ENCODE assay signal across 8 cellular contexts in the genomic region with DNA sequence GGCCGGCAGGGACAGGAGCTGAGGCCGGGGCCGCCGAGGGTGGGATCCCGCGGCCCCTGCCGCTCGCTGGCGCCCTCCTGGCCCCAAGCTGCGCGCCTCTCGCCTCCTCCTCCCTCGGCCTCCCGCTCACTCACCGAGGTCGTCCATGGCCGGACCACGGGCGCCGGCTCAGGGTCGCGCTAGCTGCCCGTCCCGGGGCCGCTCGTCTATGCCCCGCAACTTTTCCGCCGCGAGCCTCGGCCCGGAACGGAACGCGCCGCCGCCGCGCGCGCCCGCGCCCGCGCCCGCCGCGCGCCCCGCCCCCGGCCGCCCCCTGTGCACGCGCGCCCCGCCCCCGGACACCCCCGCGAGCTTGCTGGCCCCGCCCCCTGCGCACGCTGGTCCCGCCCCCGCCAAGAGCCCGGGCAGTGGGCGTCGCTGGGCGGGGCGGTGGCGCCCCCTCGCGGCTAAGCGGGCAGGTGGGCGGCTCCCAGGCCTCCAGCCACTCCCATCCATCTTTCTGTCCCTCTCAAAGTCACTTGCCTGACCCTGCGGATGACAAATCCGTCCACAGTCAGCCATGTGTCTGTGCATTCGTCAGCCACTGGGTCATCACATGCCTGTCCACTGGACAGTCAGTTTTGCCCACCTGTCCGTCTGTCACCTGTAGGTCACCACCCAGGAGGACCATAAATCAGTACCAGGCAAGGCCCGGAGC. TPM values are rescaled to one million over a fixed set of nuclear protein-coding genes. Genes with fewer than 3 reads are reported as not detected.
A peak's percentile ranks its signal among the peaks of the same experiment; 100 is the strongest.
DNase-seq lines count a peak whose midpoint lies in the region; ATAC-seq, FAIRE-seq and TF ChIP-seq lines count a peak whose summit lies in the region.

A gene (minus strand): TSS at position 248 of the 697 bp plus-strand sequence. CDS start 101 bp downstream, at position 147.

- peak; percentile 41 to 94 (median 82) for TF ChIP-seq CTCF in adrenal gland (IDR thresholded peaks at IDR 0.05)
- TF ChIP-seq CTCF in prostate gland (IDR thresholded peaks at IDR 0.05), result peak; percentile 88 to 95 (median 91)

- H3K27me3 ChIP-seq in adrenal gland (no peaks in the 10 kb centered on the region), prostate gland (replicated peaks; ENCODE audit: insufficient read depth) (no peaks in the 10 kb centered on the region)

- ATAC-seq in left cardiac atrium, result peak; percentile 87 to 92

- intact Hi-C loops in T-helper 1 cell treated with Interleukin-12 subunit alpha and Interleukin-12 subunit beta and Interleukin-4 antibody, amounts not matched to agents 30 ng/mL and 1 ng/mL, for 36 hours (cut with micrococcal nuclease), result loop anchor here (1.0 to 5.0 kb wide), 8 partner anchors 26 to 278 kb away; a partner anchor contains a TSS
- intact Hi-C loops in adrenal gland (cut with DNase I), result loop anchor here (2.0 kb wide), 2 partner anchors 37 to 39 kb away; no protein-coding TSS in a partner anchor
- intact Hi-C loops in left cardiac atrium (cut with DNase I), result loop anchor here (1.0 kb wide), 1 partner anchor 37 kb away; no protein-coding TSS in a partner anchor
- intact Hi-C loops in prostate gland (cut with DNase I), result loop anchor here (1.0 to 2.0 kb wide), 2 partner anchors 37 to 65 kb away; a partner anchor contains a TSS

- H3K4me3 ChIP-seq in adrenal gland (peak within 1 kb of the TSS in 3 of 4 donors; percentile 45 to 100 (median 90)), prostate gland (peak within 1 kb of the TSS; percentile 67 to 93)

- H3K36me3 ChIP-seq in adrenal gland (replicated peaks in 1 of 2), result no peaks in the 10 kb centered on the region
- H3K36me3 ChIP-seq in prostate gland, result no peaks in the 10 kb centered on the region

- peak; percentile 83 for DNase-seq in ELR (ENCODE audit: low read depth)
- DNase-seq in H54 (ENCODE audit: insufficient read length, low spot score), result peak; percentile 74
- peak; percentile 83 for DNase-seq in NAMALWA (ENCODE audit: low spot score)
- DNase-seq in adrenal gland, result peak; percentile 88 to 95 (median 91)
- DNase-seq in left cardiac atrium, result peak; percentile 90
- DNase-seq in prostate gland (ENCODE audit: low spot score), result peak; percentile 84
- peak; percentile 89 for DNase-seq in ureter (ENCODE audit: low spot score)

- H3K27ac ChIP-seq in adrenal gland (peak within 1 kb of the TSS; percentile 70 to 98 (median 86)), prostate gland (peak within 1 kb of the TSS; percentile 89 to 94)

- no peaks in the 10 kb centered on the region for H3K9me3 ChIP-seq in adrenal gland (replicated peaks in 1 of 3)
- H3K9me3 ChIP-seq in prostate gland, result no peaks in the 10 kb centered on the region

- peaks cover 27 to 45% of the 10 kb centered on the region in 2 donors for H3K4me1 ChIP-seq in adrenal gland (replicated peaks in 1 of 2)
- peaks cover 20% of the 10 kb centered on the region for H3K4me1 ChIP-seq in prostate gland (replicated peaks)

- 0 to 1% (median 0%) methylated on average over 7 to 79 of the region's 79 CpGs for WGBS in adrenal gland, 4 donors
- 2% methylated on average over 29 of the region's 79 CpGs for WGBS in prostate gland

- TF ChIP-seq POLR2A in H54 (IDR thresholded peaks at IDR 0.05; ENCODE audit: low read depth, low read length) (peak; percentile 66), adrenal gland (IDR thresholded peaks at IDR 0.05) (peak; percentile 40 to 83), prostate gland (IDR thresholded peaks at IDR 0.05) (peak; percentile 82)

- FAIRE-seq in H54 (lab: Jason Lieb, UNC), result no peak

RNA-seq across cellular contexts. Expression of the gene that starts here (rescaled TPM):
- total RNA-seq in T-helper 1 cell treated with Interleukin-12 subunit alpha and Interleukin-12 subunit beta and Interleukin-4 antibody, amounts not matched to agents 30 ng/mL and 1 ng/mL, for 36 hours, result 197 TPM in 2 replicates
- 100 to 1,000 TPM in 4 of 8 donors, 10 to 100 TPM in 4; 45.3 to 156 (median 85.7) TPM for total RNA-seq in adrenal gland
- 100 to 1,000 TPM in 2 of 3 donors, 10 to 100 TPM in 1; 79.9 to 142 (median 123) TPM for polyA plus RNA-seq in adrenal gland
- 10 to 100 TPM; 70.3 to 86.1 TPM for total RNA-seq in left cardiac atrium
- 100 to 1,000 TPM in 1 of 2 donors, 10 to 100 TPM in 1; 58.3 to 113 TPM for total RNA-seq in prostate gland
- 166 TPM for total RNA-seq in ureter

Comparison
In these comparisons a context has a peak if more than half of its experiments do, and no peak if none do; other contexts are left out.
1. Peak in every context shown above with its lines: DNase-seq, ATAC-seq, H3K4me3 ChIP-seq and H3K27ac ChIP-seq.